In the genomic region with DNA sequence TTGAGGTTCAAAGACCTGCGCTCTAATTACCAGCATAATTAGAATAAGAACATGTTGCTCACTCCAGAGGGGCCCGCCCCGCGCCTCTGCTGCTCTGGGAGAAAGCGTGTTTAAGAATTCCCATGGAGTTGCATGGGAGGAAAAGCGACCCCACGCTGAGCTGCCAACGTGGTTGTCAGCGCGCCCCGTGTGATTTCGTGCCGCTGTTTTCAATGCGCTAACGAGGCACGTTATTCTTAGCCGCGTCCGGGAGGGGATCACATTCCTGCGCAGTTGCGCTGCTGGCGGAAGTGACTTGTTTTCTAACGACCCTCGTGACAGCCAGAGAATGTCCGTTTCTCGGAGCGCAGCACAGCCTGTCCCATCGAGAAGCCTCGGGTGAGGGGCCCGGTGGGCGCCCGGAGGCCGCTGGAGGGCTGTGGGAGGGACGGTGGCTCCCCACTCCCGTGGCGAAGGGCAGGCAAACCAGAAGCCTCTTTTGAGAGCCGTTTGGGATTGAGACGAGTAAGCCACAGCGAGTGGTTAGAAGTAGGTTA, we compare ENCODE assay signal across 15 cellular contexts.
A peak's percentile ranks its signal among the peaks of the same experiment; 100 is the strongest.
DNase-seq lines count a peak whose midpoint lies in the region; ATAC-seq, FAIRE-seq and TF ChIP-seq lines count a peak whose summit lies in the region.
"Had no signal": no experiment of that assay in that cellular context is flagged by ENCODE, and none has a peak within 500 bp of the region (broad histone marks: within the 10 kb centered on the region; RNA-seq: fewer than 3 reads in every experiment).

No MANE protein-coding gene starts in this region.

- TF ChIP-seq RAD21 in HepG2 (CRISPR knock-in tag; IDR thresholded peaks at IDR 0.05), result no peak

- H3K4me3 ChIP-seq in epithelial cell of proximal tubule (ENCODE audit: low read depth, low read length), result peak overlapping the region; percentile 39
- H3K4me3 ChIP-seq in mesenchymal stem cell (ENCODE audit: insufficient read depth in 1 of 2, low read depth in 1 of 2, low read length in 2 of 2), result peak overlapping the region in 1 of 2 experiments; percentile 42
- H3K4me3 ChIP-seq in HepG2 (replicated peaks in 1 of 3; ENCODE audit: insufficient read depth in 1 of 3, low read depth in 2 of 3, low read length in 3 of 3), result no peak overlapping the region
- H3K4me3 ChIP-seq: ascending aorta had no signal

- peaks cover 82% of the 10 kb centered on the region for H3K27me3 Mint-ChIP-seq in type B pancreatic cell
- H3K27me3 Mint-ChIP-seq in MCF 10A (ENCODE audit: insufficient read depth, unreplicated experiment), result no peaks in the 10 kb centered on the region

- no peak for TF ChIP-seq POLR2A in HepG2 (IDR thresholded peaks at IDR 0.05; ENCODE audit: insufficient read depth in 1 of 2, low read depth in 2 of 2, low read length in 2 of 2)

- no peaks in the 10 kb centered on the region for H3K79me2 ChIP-seq in HepG2 (ENCODE audit: insufficient read depth, low read length)

- no peak for FAIRE-seq in HepG2 (lab: Jason Lieb, UNC)
- FAIRE-seq: G401.6, HTR-8/SVneo had no signal

- peak overlapping the region in 1 of 2 experiments; percentile 15 for H3K4ac ChIP-seq in mesenchymal stem cell (ENCODE audit: low read depth in 1 of 2, low read length in 2 of 2)

- H3K4me3 Mint-ChIP-seq in type B pancreatic cell (peak overlapping the region; percentile 85), MCF 10A (ENCODE audit: unreplicated experiment) (no peak overlapping the region)

- no peak overlapping the region for H3K18ac ChIP-seq in mesenchymal stem cell (ENCODE audit: low read depth in 1 of 2, low read length in 2 of 2)

- no peaks in the 10 kb centered on the region for H3K36me3 ChIP-seq in mesenchymal stem cell (ENCODE audit: control insufficient read depth in 1 of 2, insufficient read depth in 2 of 2, low read depth in 1 of 2, low read length in 2 of 2)
- no peaks in the 10 kb centered on the region for H3K36me3 ChIP-seq in HepG2 (replicated peaks in 1 of 2; ENCODE audit: control insufficient read depth in 1 of 2, insufficient read depth in 2 of 2, low read length in 2 of 2)
- H3K36me3 ChIP-seq: ascending aorta, spleen had no signal

- CTCF ChIA-PET in MCF 10A (lab: Yijun Ruan, JAX) (no interaction called here), HepG2 (lab: Yijun Ruan, JAX; ENCODE audit: low intra/inter-chr PET ratio, low total read pairs) (no interaction called here)

- H3K9me3 Mint-ChIP-seq in type B pancreatic cell, result no peaks in the 10 kb centered on the region
- peaks cover 39% of the 10 kb centered on the region for H3K9me3 Mint-ChIP-seq in MCF 10A (ENCODE audit: unreplicated experiment)

- no peak for ATAC-seq in HepG2

- no peak overlapping the region for H3K14ac ChIP-seq in mesenchymal stem cell (ENCODE audit: low read length in 2 of 2)

- H3K27me3 ChIP-seq in mesenchymal stem cell (ENCODE audit: control insufficient read depth in 1 of 2, insufficient read depth in 1 of 2, low read length in 2 of 2) (peaks cover 10 to 13% of the 10 kb centered on the region in 2 experiments), HepG2 (ENCODE audit: control insufficient read depth in 1 of 2, insufficient read depth in 2 of 2, low read length in 2 of 2) (peaks cover 1 to 56% of the 10 kb centered on the region in 2 experiments; a peak in 4 of 5 replicates)
- H3K27me3 ChIP-seq: ascending aorta had no signal

- no peak overlapping the region for H2BK12ac ChIP-seq in mesenchymal stem cell (ENCODE audit: low read length in 2 of 2)

- H2AK5ac ChIP-seq in mesenchymal stem cell (ENCODE audit: low read length, severe bottlenecking), result no peak overlapping the region

- peak overlapping the region; percentile 73 for H3K27ac Mint-ChIP-seq in type B pancreatic cell
- no peak overlapping the region for H3K27ac Mint-ChIP-seq in MCF 10A (ENCODE audit: low read depth, unreplicated experiment)

- BruUV-seq in MCF 10A (replicated peaks; lab: Mats Ljungman, UMichigan) (no TSS peak), HepG2 (replicated peaks; lab: Mats Ljungman, UMichigan) (no TSS peak)

- peak overlapping the region; percentile 90 for H3K4me2 ChIP-seq in mesenchymal stem cell (ENCODE audit: low read length, poor library complexity, severe bottlenecking)
- no peak overlapping the region for H3K4me2 ChIP-seq in HepG2 (ENCODE audit: low read depth, low read length)

- peak overlapping the region; percentile 12 for H2BK15ac ChIP-seq in mesenchymal stem cell (ENCODE audit: low read depth, poor library complexity, severe bottlenecking)

- no peak overlapping the region for H4K8ac ChIP-seq in mesenchymal stem cell (ENCODE audit: low read length)

- no peak overlapping the region for H3K27ac ChIP-seq in mesenchymal stem cell (ENCODE audit: low read length, poor library complexity, severe bottlenecking)
- H3K27ac ChIP-seq in HepG2 (ENCODE audit: extremely low read length, insufficient read depth, low read length), result no peak overlapping the region
- H3K27ac ChIP-seq: ascending aorta, spleen had no signal

- TF ChIP-seq CTCF in epithelial cell of proximal tubule (conservative IDR thresholded peaks at IDR 0.05; ENCODE audit: low read depth, low read length) (no peak), type B pancreatic cell (conservative IDR thresholded peaks at IDR 0.05) (no peak), MCF 10A (IDR thresholded peaks at IDR 0.05; ENCODE audit: unreplicated experiment) (no peak), HepG2 (CRISPR knock-in tag; IDR thresholded peaks at IDR 0.05) (no peak)

- H3K4me1 Mint-ChIP-seq in type B pancreatic cell (ENCODE audit: unreplicated experiment) (peaks cover 11% of the 10 kb centered on the region), MCF 10A (ENCODE audit: insufficient read depth, unreplicated experiment) (no peaks in the 10 kb centered on the region)

- no peaks in the 10 kb centered on the region for H4K20me1 ChIP-seq in HepG2 (ENCODE audit: insufficient read depth, low read length)

- H3K79me1 ChIP-seq in mesenchymal stem cell (replicated peaks; ENCODE audit: low read length, poor library complexity, severe bottlenecking), result no peaks in the 10 kb centered on the region

- POLR2A ChIA-PET in MCF 10A (lab: Yijun Ruan, JAX), result no interaction called here
- POLR2A ChIA-PET in HepG2 (lab: Yijun Ruan, JAX), result no interaction called here

- in situ Hi-C loops in HepG2 (cut with HindIII; ENCODE audit: extremely low pct_ligation_motif_present, low pct_unique_long_range_greater_than_20kb), result no loop called here

- H3K9me3 ChIP-seq in mesenchymal stem cell (ENCODE audit: control insufficient read depth, low read length), result peaks cover 6% of the 10 kb centered on the region
- H3K9me3 ChIP-seq in HepG2 (ENCODE audit: low read length), result no peaks in the 10 kb centered on the region

- H3K9ac ChIP-seq in mesenchymal stem cell (ENCODE audit: low read length) (no peak overlapping the region), HepG2 (ENCODE audit: insufficient read depth, low read depth, low read length) (no peak overlapping the region)

- H2BK120ac ChIP-seq in mesenchymal stem cell (ENCODE audit: low read depth, low read length), result no peak overlapping the region

- DNase-seq in NCI-H2227 (lab: John Stamatoyannopoulos, UW; ENCODE audit: unreplicated experiment) (peak; percentile 11), NCI-H2227 treated with DMSO at 0.1 percent for 48 hours (lab: John Stamatoyannopoulos, UW) (no peak), epithelial cell of proximal tubule (ENCODE audit: low read depth) (no peak), mesenchymal stem cell (peak; percentile 76), type B pancreatic cell (ENCODE audit: extremely low spot score, unreplicated experiment) (peak; percentile 75), MCF 10A (ENCODE audit: unreplicated experiment) (no peak), 8988T (no peak), HepG2 (ENCODE audit: low spot score) (no peak)
- DNase-seq: activated T-cell treated with anti-CD3 and anti-CD28 coated beads, Interleukin-2, amount 50 U/mL, for 1 hour; NCI-H2171 treated with DMSO at 0.1 percent for 48 hours; RPMI8226; spleen had no signal

- intact Hi-C loops in MCF 10A (cut with micrococcal nuclease), result no loop called here
- intact Hi-C loops in HepG2 (cut with micrococcal nuclease; ENCODE audit: unreplicated experiment), result no loop called here

- H3K4me1 ChIP-seq in mesenchymal stem cell (ENCODE audit: control insufficient read depth, insufficient read depth, low read depth, low read length), result peaks cover 11% of the 10 kb centered on the region
- H3K4me1 ChIP-seq in HepG2 (ENCODE audit: insufficient read depth, low read length), result no peaks in the 10 kb centered on the region
- H3K4me1 ChIP-seq: ascending aorta had no signal

- no peak overlapping the region for H2BK5ac ChIP-seq in mesenchymal stem cell (ENCODE audit: low read depth, low read length, poor library complexity, severe bottlenecking)

- TF ChIP-seq EP300 in HepG2 (IDR thresholded peaks at IDR 0.05; ENCODE audit: low read depth in 2 of 2, low read length in 2 of 2) (no peak), HepG2 (CRISPR knock-in tag; IDR thresholded peaks at IDR 0.05; ENCODE audit: borderline replicate concordance) (no peak)

- under 1% methylated on average over 39 of the region's 39 CpGs for WGBS in mesenchymal stem cell
- 21% methylated on average over 22 of the region's 39 CpGs for WGBS in HepG2 (ENCODE audit: low lambda C conversion rate)

- H2AFZ ChIP-seq in mesenchymal stem cell (ENCODE audit: low read depth, low read length), result peak overlapping the region; percentile 68
- H2AFZ ChIP-seq in HepG2 (ENCODE audit: low read length), result no peak overlapping the region

- H4K91ac ChIP-seq in mesenchymal stem cell (ENCODE audit: low read length), result no peak overlapping the region

- no peaks in the 10 kb centered on the region for H3K36me3 Mint-ChIP-seq in type B pancreatic cell
- peaks cover 7% of the 10 kb centered on the region for H3K36me3 Mint-ChIP-seq in MCF 10A (ENCODE audit: insufficient read depth, unreplicated experiment)

- H3K23ac ChIP-seq in mesenchymal stem cell (ENCODE audit: low read length in 2 of 2), result no peak overlapping the region

TF ChIP-seq in HepG2, 621 proteins besides CTCF, POLR2A, EP300 and RAD21 (continues in another document):
- TF ChIP-seq ZNF782 (CRISPR knock-in tag; IDR thresholded peaks at IDR 0.05; ENCODE audit: borderline replicate concordance), result no peak
- TF ChIP-seq, protein P1, sequence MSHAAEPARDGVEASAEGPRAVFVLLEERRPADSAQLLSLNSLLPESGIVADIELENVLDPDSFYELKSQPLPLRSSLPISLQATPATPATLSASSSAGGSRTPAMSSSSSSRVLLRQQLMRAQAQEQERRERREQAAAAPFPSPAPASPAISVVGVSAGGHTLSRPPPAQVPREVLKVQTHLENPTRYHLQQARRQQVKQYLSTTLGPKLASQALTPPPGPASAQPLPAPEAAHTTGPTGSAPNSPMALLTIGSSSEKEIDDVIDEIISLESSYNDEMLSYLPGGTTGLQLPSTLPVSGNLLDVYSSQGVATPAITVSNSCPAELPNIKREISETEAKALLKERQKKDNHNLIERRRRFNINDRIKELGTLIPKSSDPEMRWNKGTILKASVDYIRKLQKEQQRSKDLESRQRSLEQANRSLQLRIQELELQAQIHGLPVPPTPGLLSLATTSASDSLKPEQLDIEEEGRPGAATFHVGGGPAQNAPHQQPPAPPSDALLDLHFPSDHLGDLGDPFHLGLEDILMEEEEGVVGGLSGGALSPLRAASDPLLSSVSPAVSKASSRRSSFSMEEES (CRISPR knock-in tag; IDR thresholded peaks at IDR 0.05), result no peak
- no peak for TF ChIP-seq ZFYVE20 (CRISPR knock-in tag; IDR thresholded peaks at IDR 0.05; ENCODE audit: borderline replicate concordance, low read depth)

Comparison
In these comparisons a context has a peak if more than half of its experiments do, and no peak if none do; other contexts are left out.
1. DNase-seq: peak in NCI-H2227 (single experiment), mesenchymal stem cell (single experiment) and type B pancreatic cell (single experiment); none in NCI-H2227 treated with DMSO at 0.1 percent for 48 hours (single experiment), epithelial cell of proximal tubule (single experiment), MCF 10A (single experiment), 8988T (single experiment) and HepG2 (single experiment).